Comparison of ENCODE assay signal across 9 cellular contexts in genomic region chr16:85755929-85756768, GRCh38. TPM values are rescaled to one million over a fixed set of nuclear protein-coding genes. Genes with fewer than 3 reads are reported as not detected.
A peak's percentile ranks its signal among the peaks of the same experiment; 100 is the strongest.
DNase-seq lines count a peak whose midpoint lies in the region; ATAC-seq and FAIRE-seq lines count a peak whose summit lies in the region.
"Had no signal": no experiment of that assay in that cellular context is flagged by ENCODE, and none has a peak within 500 bp of the region (broad histone marks: within the 10 kb centered on the region; RNA-seq: fewer than 3 reads in every experiment).

No MANE protein-coding gene starts in this region.

- peak; percentile 55 for ATAC-seq in GM18502 (IDR thresholded peaks at IDR 0.05; ENCODE audit: poor library complexity, unreplicated experiment)
- peak; percentile 42 for ATAC-seq in GM21528 (IDR thresholded peaks at IDR 0.05; ENCODE audit: low FRiP score, unreplicated experiment)
- ATAC-seq in HG03439 (IDR thresholded peaks at IDR 0.05; ENCODE audit: unreplicated experiment), result peak; percentile 62

- no peak for FAIRE-seq in frontal cortex (lab: Jason Lieb, UNC)
- FAIRE-seq: endothelial cell of umbilical vein had no signal

- peak; percentile 69 for DNase-seq in germinal center (ENCODE audit: low spot score)
- DNase-seq in NCI-H1417 (lab: John Stamatoyannopoulos, UW), result no peak
- no peak for DNase-seq in NCI-H82 treated with DMSO at 0.1 percent for 48 hours (lab: John Stamatoyannopoulos, UW; ENCODE audit: unreplicated experiment)
- DNase-seq in frontal cortex (ENCODE audit: low spot score in 2 of 2), result no peak
- no peak for DNase-seq in NK-92 treated with Interleukin-12 subunit alpha and Interleukin-12 subunit beta, amount 100 ng/mL, for 24 hours (lab: John Stamatoyannopoulos, UW)

RNA-seq across cellular contexts. Expression of gene C16orf74, which starts 5.3 kb away (rescaled TPM):
- total RNA-seq in frontal cortex, result 0.82 TPM

RNA-seq across cellular contexts. Expression of gene EMC8, which starts 43.2 kb away (rescaled TPM):
- 16.3 TPM for total RNA-seq in frontal cortex

RNA-seq across cellular contexts. Expression of gene COX4I1, which starts 43.3 kb away (rescaled TPM):
- total RNA-seq in frontal cortex, result 228 TPM
